8 cellular contexts compared by ENCODE assay signal in the genomic region with DNA sequence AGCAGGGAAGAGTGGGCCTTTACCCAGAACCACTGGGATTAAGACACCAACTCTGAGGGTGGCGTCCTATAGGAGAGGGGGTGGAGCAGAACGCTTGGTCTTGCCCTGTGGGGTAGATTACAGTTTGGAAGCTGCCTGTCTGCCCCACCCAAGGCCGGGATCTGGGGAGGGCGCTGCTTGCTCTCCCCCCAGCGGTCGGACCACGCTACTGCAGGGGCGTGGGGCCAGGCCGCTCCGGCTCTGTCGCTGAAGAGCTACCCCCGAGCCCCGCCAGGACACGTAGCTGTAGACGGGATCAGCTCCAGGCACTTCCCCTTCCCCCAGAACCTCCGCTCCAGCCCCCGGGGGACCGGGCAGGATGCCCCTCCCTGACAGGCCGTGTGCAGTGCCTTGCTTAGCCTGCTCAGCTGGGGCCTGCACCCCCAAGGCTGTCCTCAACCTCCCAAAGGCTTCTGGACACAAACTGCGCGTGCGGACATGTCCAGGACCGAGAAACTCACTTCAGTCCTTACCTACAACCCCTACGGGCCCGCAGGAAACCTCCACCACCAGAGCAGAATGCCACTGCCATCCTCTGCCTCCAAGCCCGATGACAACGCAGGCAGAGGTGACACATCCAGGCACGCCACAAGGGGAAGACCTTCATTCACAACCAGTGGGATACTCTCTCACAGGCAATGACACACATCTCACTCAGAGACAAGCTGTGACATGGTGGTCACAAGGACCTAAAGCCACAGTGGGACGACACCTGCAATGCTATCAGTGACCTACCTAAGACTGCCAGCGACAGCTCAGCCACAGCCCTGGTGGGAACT. TPM values are rescaled to one million over a fixed set of nuclear protein-coding genes. Genes with fewer than 3 reads are reported as not detected.
DNase-seq lines count a peak whose midpoint lies in the region; ATAC-seq and TF ChIP-seq lines count a peak whose summit lies in the region.

No MANE protein-coding gene starts in this region.

- H4K20me1 ChIP-seq in HCT116 (ENCODE audit: insufficient read depth), result peaks cover 19% of the 10 kb centered on the region; the same call in 1 of the 2 replicates

- peak overlapping the region; percentile 91 to 98 for H3K4me3 ChIP-seq in HCT116 (replicated peaks in 1 of 2; ENCODE audit: low read depth in 1 of 2, low read length in 2 of 2)

- POLR2A ChIA-PET in HCT116 (lab: Charles Lee), result interaction anchor here (0.6 to 3.1 kb wide), 15 partner anchors 9 to 298 kb away, joined by 3 to 22 read pairs (median 5); a partner anchor contains a TSS
- POLR2A ChIA-PET in activated CD8-positive, alpha-beta T cell treated with anti-CD3 and anti-CD28 coated beads, Interleukin-2, amount 10 ng/mL, durations not matched to agents 7 days and 5 days (lab: Charles Lee), result interaction anchor here (0.7 to 4.3 kb wide), 11 partner anchors 9 to 570 kb away, joined by 3 to 36 read pairs (median 4); a partner anchor contains a TSS

- intact Hi-C loops in HCT116 (cut with micrococcal nuclease), result loop anchor here (1.0 to 2.0 kb wide), 3 partner anchors 46 to 162 kb away; no protein-coding TSS in a partner anchor

- peak overlapping the region; percentile 100 for H3K9ac ChIP-seq in HCT116 (ENCODE audit: low read length)

- no TSS peak for BruUV-seq in HCT116 (replicated peaks; lab: Mats Ljungman, UMichigan)

- H3K27ac ChIP-seq in HCT116 (ENCODE audit: low read depth, low read length), result peak overlapping the region; percentile 95

- no peak overlapping the region for H2AFZ ChIP-seq in HCT116 (ENCODE audit: low read depth, low read length, poor library complexity, severe bottlenecking)

- no peak for TF ChIP-seq POLR2A in HCT116 (IDR thresholded peaks at IDR 0.05; ENCODE audit: borderline replicate concordance, extremely low read depth, insufficient read depth, insufficient read length)

- peaks cover 78% of the 10 kb centered on the region for H3K4me1 Mint-ChIP-seq in activated CD8-positive, alpha-beta T cell treated with anti-CD3 and anti-CD28 coated beads, Interleukin-2, amount 10 ng/mL, durations not matched to agents 7 days and 5 days (ENCODE audit: low read depth)
- peaks cover 70% of the 10 kb centered on the region in 2 donors for H3K4me1 Mint-ChIP-seq in effector memory CD8-positive, alpha-beta T cell (ENCODE audit: low read depth in 2 of 2)
- peaks cover 64% of the 10 kb centered on the region for H3K4me1 Mint-ChIP-seq in memory B cell

- H3K4me3 Mint-ChIP-seq in activated CD8-positive, alpha-beta T cell treated with anti-CD3 and anti-CD28 coated beads, Interleukin-2, amount 10 ng/mL, durations not matched to agents 7 days and 5 days, result peak overlapping the region; percentile 90
- peak overlapping the region; percentile 96 to 98 for H3K4me3 Mint-ChIP-seq in effector memory CD8-positive, alpha-beta T cell
- H3K4me3 Mint-ChIP-seq in memory B cell, result peak overlapping the region; percentile 98

- CTCF ChIA-PET in HCT116 (lab: Charles Lee), result interaction anchor here (0.6 to 3.6 kb wide), 22 partner anchors 10 to 147 kb away, joined by 3 to 62 read pairs (median 9); a partner anchor contains a TSS
- CTCF ChIA-PET in activated CD8-positive, alpha-beta T cell treated with anti-CD3 and anti-CD28 coated beads, Interleukin-2, amount 10 ng/mL, durations not matched to agents 7 days and 5 days (lab: Charles Lee), result interaction anchor here (0.5 to 11.6 kb wide), 54 partner anchors 9 to 419 kb away, joined by 3 to 266 read pairs (median 5); a partner anchor contains a TSS

- H3K9me3 Mint-ChIP-seq in activated CD8-positive, alpha-beta T cell treated with anti-CD3 and anti-CD28 coated beads, Interleukin-2, amount 10 ng/mL, durations not matched to agents 7 days and 5 days (ENCODE audit: insufficient read depth), result no peaks in the 10 kb centered on the region
- H3K9me3 Mint-ChIP-seq in effector memory CD8-positive, alpha-beta T cell, result no peaks in the 10 kb centered on the region
- no peaks in the 10 kb centered on the region for H3K9me3 Mint-ChIP-seq in memory B cell

- H3K9me2 ChIP-seq in HCT116 (ENCODE audit: insufficient read depth), result no peaks in the 10 kb centered on the region

- H3K27me3 Mint-ChIP-seq in activated CD8-positive, alpha-beta T cell treated with anti-CD3 and anti-CD28 coated beads, Interleukin-2, amount 10 ng/mL, durations not matched to agents 7 days and 5 days (ENCODE audit: low read depth), result peaks cover 7% of the 10 kb centered on the region
- H3K27me3 Mint-ChIP-seq in effector memory CD8-positive, alpha-beta T cell, result no peaks in the 10 kb centered on the region
- H3K27me3 Mint-ChIP-seq in memory B cell, result no peaks in the 10 kb centered on the region

- H3K27ac Mint-ChIP-seq in activated CD8-positive, alpha-beta T cell treated with anti-CD3 and anti-CD28 coated beads, Interleukin-2, amount 10 ng/mL, durations not matched to agents 7 days and 5 days, result peak overlapping the region; percentile 84
- H3K27ac Mint-ChIP-seq in effector memory CD8-positive, alpha-beta T cell, result peak overlapping the region; percentile 97 to 99
- peak overlapping the region; percentile 99 for H3K27ac Mint-ChIP-seq in memory B cell

- H3K36me3 Mint-ChIP-seq in activated CD8-positive, alpha-beta T cell treated with anti-CD3 and anti-CD28 coated beads, Interleukin-2, amount 10 ng/mL, durations not matched to agents 7 days and 5 days (ENCODE audit: low read depth), result peaks cover 6% of the 10 kb centered on the region
- H3K36me3 Mint-ChIP-seq in effector memory CD8-positive, alpha-beta T cell (ENCODE audit: insufficient read depth), result peaks cover 97% of the 10 kb centered on the region
- peaks cover 5% of the 10 kb centered on the region for H3K36me3 Mint-ChIP-seq in memory B cell

- no peak for TF ChIP-seq RAD21 in HCT116 (IDR thresholded peaks at IDR 0.05; ENCODE audit: low read depth)

- DNase-seq in D341Med (ENCODE audit: low spot score), result peak; percentile 89
- peak; percentile 54 for DNase-seq in HCT116 (ENCODE audit: low read depth, low spot score)
- DNase-seq in NCI-H774 (lab: John Stamatoyannopoulos, UW), result peak; percentile 62
- peak; percentile 81 for DNase-seq in activated CD8-positive, alpha-beta T cell treated with anti-CD3 and anti-CD28 coated beads, Interleukin-2, amount 10 ng/mL, durations not matched to agents 7 days and 5 days
- DNase-seq in effector memory CD8-positive, alpha-beta T cell, result peak; percentile 69 to 72 (median 70)
- peak; percentile 82 to 87 for DNase-seq in memory B cell (ENCODE audit: low spot score in 2 of 2)
- DNase-seq in stimulated activated naive CD4-positive, alpha-beta T cell (lab: John Stamatoyannopoulos, UW), result peak; percentile 26 to 72 (median 58)

- ATAC-seq in HCT116, result peak; percentile 47
- ATAC-seq in activated CD8-positive, alpha-beta T cell treated with anti-CD3 and anti-CD28 coated beads, Interleukin-2, amount 10 ng/mL, durations not matched to agents 7 days and 5 days, result peak; percentile 36
- ATAC-seq in effector memory CD8-positive, alpha-beta T cell (replicated peaks), result peak; percentile 58
- peak; percentile 22 for ATAC-seq in memory B cell (ENCODE audit: low read depth)
- ATAC-seq in HG02970 (IDR thresholded peaks at IDR 0.05; ENCODE audit: low FRiP score, unreplicated experiment), result no peak

- H3K79me2 ChIP-seq in HCT116 (ENCODE audit: insufficient read depth, low read length), result peaks cover 86% of the 10 kb centered on the region

- peak overlapping the region; percentile 100 for H3K4me2 ChIP-seq in HCT116 (ENCODE audit: low read length)

- H3K27me3 ChIP-seq in HCT116 (ENCODE audit: insufficient read depth, low read length), result no peaks in the 10 kb centered on the region

- H3K36me3 ChIP-seq in HCT116 (ENCODE audit: control insufficient read depth in 1 of 2, insufficient read depth in 2 of 2, low read length in 2 of 2), result no peaks in the 10 kb centered on the region

- H3K9me3 ChIP-seq in HCT116 (ENCODE audit: control insufficient read depth in 1 of 2, insufficient read depth in 1 of 2, low read depth in 1 of 2, low read length in 2 of 2), result no peaks in the 10 kb centered on the region

- peaks cover 69 to 84% of the 10 kb centered on the region in 2 experiments for H3K4me1 ChIP-seq in HCT116 (ENCODE audit: control insufficient read depth in 1 of 2, insufficient read depth in 2 of 2, low read length in 2 of 2)

- RAD21 ChIA-PET in HCT116 (lab: Charles Lee; ENCODE audit: low non-redundant PET in 1 of 2, low total read pairs in 2 of 2, uncharacterized antibody in 2 of 2, unreplicated experiment in 2 of 2), result interaction anchor here (0.7 to 2.7 kb wide), 14 partner anchors 10 to 150 kb away, joined by 3 to 27 read pairs (median 6); no protein-coding TSS in a partner anchor

- peak in 2 of 3 experiments; percentile 95 to 99; a peak in 4 of 6 replicates for TF ChIP-seq CTCF in HCT116 (IDR thresholded peaks at IDR 0.05 in 2 of 3, conservative IDR thresholded peaks at IDR 0.05 in 1 of 3; ENCODE audit: borderline replicate concordance in 1 of 3, insufficient read depth in 1 of 3, low read depth in 2 of 3, low read length in 2 of 3)

TF ChIP-seq in HCT116, 20 proteins besides CTCF, POLR2A, EP300 and RAD21:
- TF ChIP-seq, protein P1, sequence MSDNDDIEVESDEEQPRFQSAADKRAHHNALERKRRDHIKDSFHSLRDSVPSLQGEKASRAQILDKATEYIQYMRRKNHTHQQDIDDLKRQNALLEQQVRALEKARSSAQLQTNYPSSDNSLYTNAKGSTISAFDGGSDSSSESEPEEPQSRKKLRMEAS (IDR thresholded peaks at IDR 0.05), result no peak
- peak; percentile 41; the same call in 1 of the 2 replicates for TF ChIP-seq POLR2AphosphoS5 (IDR thresholded peaks at IDR 0.05; ENCODE audit: low read depth, low read length)

RNA-seq across cellular contexts. Expression of a gene that starts 3.6 kb away (rescaled TPM):
- 239 TPM for total RNA-seq in HCT116 (2021; ENCODE audit: unreplicated experiment)
- polyA plus RNA-seq in HCT116 (2012), result 99.3 and 137 TPM in 2 replicates
- 100 to 1,000 TPM; 123 to 129 TPM for total RNA-seq in activated CD8-positive, alpha-beta T cell treated with anti-CD3 and anti-CD28 coated beads, Interleukin-2, amount 10 ng/mL, durations not matched to agents 7 days and 5 days

RNA-seq across cellular contexts. Expression of a gene that starts 30.7 kb away (rescaled TPM):
- 1,901 TPM for total RNA-seq in HCT116 (2021; ENCODE audit: unreplicated experiment)
- 2,991 and 3,021 TPM in 2 replicates for polyA plus RNA-seq in HCT116 (2012)
- 1,000 to 10,000 TPM; 1,058 to 1,098 TPM for total RNA-seq in activated CD8-positive, alpha-beta T cell treated with anti-CD3 and anti-CD28 coated beads, Interleukin-2, amount 10 ng/mL, durations not matched to agents 7 days and 5 days

RNA-seq across cellular contexts. Expression of a gene that starts 48.4 kb away (rescaled TPM):
- total RNA-seq in HCT116 (2021; ENCODE audit: unreplicated experiment), result 49.0 TPM
- polyA plus RNA-seq in HCT116 (2012), result 23.7 and 25.5 TPM in 2 replicates
- total RNA-seq in activated CD8-positive, alpha-beta T cell treated with anti-CD3 and anti-CD28 coated beads, Interleukin-2, amount 10 ng/mL, durations not matched to agents 7 days and 5 days, result 10 to 100 TPM; 22.2 to 25.0 TPM

RNA-seq across cellular contexts. Expression of a gene that starts 58.7 kb away (rescaled TPM):
- total RNA-seq in HCT116 (2021; ENCODE audit: unreplicated experiment), result 98.9 TPM
- polyA plus RNA-seq in HCT116 (2012), result 61.2 and 68.3 TPM in 2 replicates
- 100 to 1,000 TPM; 249 to 273 TPM for total RNA-seq in activated CD8-positive, alpha-beta T cell treated with anti-CD3 and anti-CD28 coated beads, Interleukin-2, amount 10 ng/mL, durations not matched to agents 7 days and 5 days
